In genomic region chr1:109248444-109248796, GRCh38 we compare ENCODE assay signal across 19 cellular contexts. TPM values are rescaled to one million over a fixed set of nuclear protein-coding genes. Genes with fewer than 3 reads are reported as not detected.
DNase-seq lines count a peak whose midpoint lies in the region; ATAC-seq, FAIRE-seq and TF ChIP-seq lines count a peak whose summit lies in the region.
"Had no signal": no experiment of that assay in that cellular context is flagged by ENCODE, and none has a peak within 500 bp of the region (broad histone marks: within the 10 kb centered on the region; RNA-seq: fewer than 3 reads in every experiment).

No MANE protein-coding gene starts in this region.

- no peak for TF ChIP-seq EP300 in H1 (IDR thresholded peaks at IDR 0.05; ENCODE audit: borderline replicate concordance in 1 of 2, low read depth in 2 of 2, low read length in 2 of 2)

- H3K9me3 ChIP-seq in HCT116 (ENCODE audit: control insufficient read depth in 1 of 2, insufficient read depth in 1 of 2, low read depth in 1 of 2, low read length in 2 of 2) (no peaks in the 10 kb centered on the region), H1 (ENCODE audit: insufficient read depth in 2 of 2, low read depth in 1 of 2, low read length in 1 of 2) (no peaks in the 10 kb centered on the region; a peak in 2 of 4 replicates), trophoblast cell (ENCODE audit: insufficient read depth, low read depth, low read length) (peaks cover 9% of the 10 kb centered on the region)
- H3K9me3 ChIP-seq: SJSA1 had no signal

- H4K91ac ChIP-seq in H1 (replicated peaks; ENCODE audit: insufficient read length, low read length) (peak overlapping the region; percentile 61), trophoblast cell (ENCODE audit: low read depth, low read length) (peak overlapping the region; percentile 41)

- no peak overlapping the region for H4K5ac ChIP-seq in H1 (ENCODE audit: insufficient read length, low read depth, low read length)

- no peak overlapping the region for H3K4me3 ChIP-seq in HCT116 (replicated peaks in 1 of 2; ENCODE audit: low read depth in 1 of 2, low read length in 2 of 2)
- no peak overlapping the region for H3K4me3 ChIP-seq in H1 (ENCODE audit: extremely low read depth in 1 of 4, insufficient read depth in 2 of 4, low read depth in 3 of 4, low read length in 4 of 4)
- H3K4me3 ChIP-seq in trophoblast cell (ENCODE audit: low read depth, low read length), result no peak overlapping the region

- H4K20me1 ChIP-seq in HCT116 (ENCODE audit: insufficient read depth) (no peaks in the 10 kb centered on the region), H1 (replicated peaks in 1 of 2; ENCODE audit: control insufficient read depth in 1 of 2, insufficient read depth in 2 of 2, low read length in 2 of 2) (peaks cover 3 to 7% of the 10 kb centered on the region in 2 experiments)

- H3K18ac ChIP-seq in H1 (ENCODE audit: extremely low read depth, low read length) (no peak overlapping the region; the same call in 1 of the 2 replicates), trophoblast cell (ENCODE audit: low read length) (no peak overlapping the region)

- TF ChIP-seq CTCF in HCT116 (IDR thresholded peaks at IDR 0.05 in 2 of 3, conservative IDR thresholded peaks at IDR 0.05 in 1 of 3; ENCODE audit: borderline replicate concordance in 1 of 3, insufficient read depth in 1 of 3, low read depth in 2 of 3, low read length in 2 of 3), result no peak
- no peak; a peak in 1 of 4 replicates for TF ChIP-seq CTCF in H1 (IDR thresholded peaks at IDR 0.05; ENCODE audit: control extremely low read depth in 1 of 3, insufficient read depth in 1 of 3, low read depth in 1 of 3, low read length in 3 of 3)

- H3K36me3 Mint-ChIP-seq in activated T-cell treated with anti-CD3 and anti-CD28 coated beads, Interleukin-2, amount 50 U/mL, for 4 hours (ENCODE audit: insufficient read depth), result no peaks in the 10 kb centered on the region

- peaks cover 5% of the 10 kb centered on the region for H3K27me3 Mint-ChIP-seq in activated T-cell treated with anti-CD3 and anti-CD28 coated beads, Interleukin-2, amount 50 U/mL, for 4 hours (ENCODE audit: low read depth)

- no TSS peak for BruUV-seq in HCT116 (replicated peaks; lab: Mats Ljungman, UMichigan)

- peaks cover 6% of the 10 kb centered on the region for H3K4me1 Mint-ChIP-seq in activated T-cell treated with anti-CD3 and anti-CD28 coated beads, Interleukin-2, amount 50 U/mL, for 4 hours (ENCODE audit: low read depth)

- DNase-seq in activated effector memory CD4-positive, alpha-beta T cell treated with anti-CD3 and anti-CD28 coated beads, Interleukin-2, amount 50 U/mL, for 16 hours, result peak; percentile 56
- DNase-seq in activated effector memory CD4-positive, alpha-beta T cell treated with Interleukin-2 at 50 U/mL for 16 hours, result no peak
- no peak for DNase-seq in HCT116 (ENCODE audit: low read depth, low spot score)
- DNase-seq in H1 (ENCODE audit: low read depth in 1 of 2, low spot score in 2 of 2), result no peak
- no peak for DNase-seq in trophoblast cell
- DNase-seq in activated T-cell treated with anti-CD3 and anti-CD28 coated beads, Interleukin-2, amount 50 U/mL, for 4 hours, result no peak
- no peak for DNase-seq in NCI-H345 treated with DMSO at 0.1 percent for 48 hours (lab: John Stamatoyannopoulos, UW; ENCODE audit: unreplicated experiment)
- DNase-seq: COR-L47, DMS153, GOT3, NCI-H1436, NCI-H2227 treated with DMSO at 0.1 percent for 48 hours, NCI-H526 treated with DMSO at 0.1 percent for 48 hours, OCI-M1, RPMI8226 had no signal

- 0 out of 2 replicates have a peak, but pooled peaks cover 4% of the 10 kb centered on the region for H3K79me1 ChIP-seq in H1 (ENCODE audit: low read depth, low read length)
- peaks cover 9% of the 10 kb centered on the region for H3K79me1 ChIP-seq in trophoblast cell (ENCODE audit: low read length)

- H3K4ac ChIP-seq in H1 (replicated peaks; ENCODE audit: insufficient read length, low read depth, low read length) (no peak overlapping the region), trophoblast cell (ENCODE audit: low read depth, low read length) (no peak overlapping the region)

- ATAC-seq in HCT116 (no peak), GM18502 (IDR thresholded peaks at IDR 0.05; ENCODE audit: poor library complexity, unreplicated experiment) (no peak)
- no peak for ATAC-seq in activated T-cell treated with anti-CD3 and anti-CD28 coated beads, Interleukin-2, amount 50 U/mL, for 4 hours

- no peak overlapping the region for H3K4me3 Mint-ChIP-seq in activated T-cell treated with anti-CD3 and anti-CD28 coated beads, Interleukin-2, amount 50 U/mL, for 4 hours

- H3K56ac ChIP-seq in H1 (replicated peaks; ENCODE audit: insufficient read length, low read depth, low read length), result no peak overlapping the region

- H2AK5ac ChIP-seq in H1 (ENCODE audit: low read depth, low read length) (no peak overlapping the region), trophoblast cell (ENCODE audit: low read length) (peak overlapping the region; percentile 30)

- POLR2A ChIA-PET in HCT116 (lab: Charles Lee) (interaction anchor here (1.1 kb wide), 1 partner anchor 8 kb away, joined by 3 read pairs; no protein-coding TSS in a partner anchor), H1 (lab: Charles Lee; ENCODE audit: partially characterized antibody) (interaction anchor here (0.8 to 12.2 kb wide), 6 partner anchors 11 to 51 kb away, joined by 3 to 252 read pairs (median 4); partner anchors contain the start of gene SARS1)

- peak overlapping the region; percentile 53; the same call in 1 of the 2 replicates for H2BK12ac ChIP-seq in H1 (ENCODE audit: low read depth, low read length)
- peak overlapping the region; percentile 15 for H2BK12ac ChIP-seq in trophoblast cell (ENCODE audit: low read length)

- H2BK15ac ChIP-seq in H1 (ENCODE audit: low read length), result peak overlapping the region; percentile 81; the same call in 1 of the 2 replicates

- no peak overlapping the region for H2BK20ac ChIP-seq in H1 (ENCODE audit: low read length)

- RAD21 ChIA-PET in HCT116 (lab: Charles Lee; ENCODE audit: low non-redundant PET in 1 of 2, low total read pairs in 2 of 2, uncharacterized antibody in 2 of 2, unreplicated experiment in 2 of 2), result no interaction called here

- no peaks in the 10 kb centered on the region for H3K79me2 ChIP-seq in HCT116 (ENCODE audit: insufficient read depth, low read length)
- peaks cover 0 to 15% of the 10 kb centered on the region in 2 experiments; a peak in 1 of 4 replicates for H3K79me2 ChIP-seq in H1 (ENCODE audit: control insufficient read depth in 1 of 2, insufficient read depth in 2 of 2, low read length in 2 of 2)
- H3K79me2 ChIP-seq in trophoblast cell (ENCODE audit: control insufficient read depth, insufficient read depth, low read length, poor library complexity), result peaks cover 3% of the 10 kb centered on the region

- H3K27ac ChIP-seq in HCT116 (ENCODE audit: low read depth, low read length) (no peak overlapping the region), H1 (ENCODE audit: low read depth, low read length) (no peak overlapping the region), trophoblast cell (ENCODE audit: low read depth, low read length) (no peak overlapping the region)
- H3K27ac ChIP-seq: 22Rv1, SJSA1 had no signal

- TF ChIP-seq POLR2A in HCT116 (IDR thresholded peaks at IDR 0.05; ENCODE audit: borderline replicate concordance, extremely low read depth, insufficient read depth, insufficient read length) (no peak), H1 (IDR thresholded peaks at IDR 0.05; ENCODE audit: control extremely low read depth in 1 of 2, low read depth in 2 of 2, low read length in 2 of 2) (no peak)

- peaks cover 3% of the 10 kb centered on the region; the same call in 1 of the 2 replicates for H3K23me2 ChIP-seq in H1 (ENCODE audit: low read depth, low read length)

- no peak for FAIRE-seq in H1 (lab: Jason Lieb, UNC)

- H4K12ac ChIP-seq in trophoblast cell (ENCODE audit: low read depth, low read length), result no peak overlapping the region

- no peaks in the 10 kb centered on the region for H3K9me3 Mint-ChIP-seq in activated T-cell treated with anti-CD3 and anti-CD28 coated beads, Interleukin-2, amount 50 U/mL, for 4 hours
- H3K9me3 Mint-ChIP-seq: IgD-negative memory B cell had no signal

- peak overlapping the region; percentile 59 for H2AFZ ChIP-seq in HCT116 (ENCODE audit: low read depth, low read length, poor library complexity, severe bottlenecking)
- H2AFZ ChIP-seq in H1 (ENCODE audit: low read length), result peak overlapping the region; percentile 92; the same call in 1 of the 2 replicates
- peak overlapping the region; percentile 30 for H2AFZ ChIP-seq in trophoblast cell (ENCODE audit: insufficient read depth, low read length, poor library complexity)

- H3K23ac ChIP-seq in H1 (ENCODE audit: insufficient read length) (no peak overlapping the region), trophoblast cell (ENCODE audit: low read length) (no peak overlapping the region)

- intact Hi-C loops in HCT116 (cut with micrococcal nuclease), result no loop called here

- TF ChIP-seq RAD21 in HCT116 (IDR thresholded peaks at IDR 0.05; ENCODE audit: low read depth) (no peak), H1 (IDR thresholded peaks at IDR 0.05 in 1 of 2, conservative IDR thresholded peaks at IDR 0.05 in 1 of 2; ENCODE audit: low read depth in 2 of 2, low read length in 2 of 2) (no peak)

- H3K4me1 ChIP-seq in HCT116 (ENCODE audit: control insufficient read depth in 1 of 2, insufficient read depth in 2 of 2, low read length in 2 of 2) (peaks cover 5 to 14% of the 10 kb centered on the region in 2 experiments; a peak in 3 of 4 replicates), H1 (replicated peaks in 1 of 4; ENCODE audit: control insufficient read depth in 3 of 4, insufficient read depth in 4 of 4, low read length in 3 of 4) (peaks cover 0 to 17% (median 14%) of the 10 kb centered on the region in 4 experiments; a peak in 6 of 7 replicates), trophoblast cell (ENCODE audit: control insufficient read depth in 1 of 2, insufficient read depth in 2 of 2, low read length in 2 of 2) (peaks cover 19 to 23% of the 10 kb centered on the region in 2 experiments)

- H2BK120ac ChIP-seq in H1 (replicated peaks; ENCODE audit: low read depth, low read length) (peak overlapping the region; percentile 76), trophoblast cell (ENCODE audit: insufficient read depth, low read length, poor library complexity) (no peak overlapping the region)

- WGBS in H1 (ENCODE audit: extremely low coverage in 1 of 2, insufficient coverage in 1 of 2, insufficient read length in 1 of 2, insufficient replicate concordance in 2 of 2, low coverage in 1 of 2, low lambda C conversion rate in 2 of 2, missing lambda C conversion rate in 1 of 2), 2 experiments, result 80% methylated on average over 7 of the region's 7 CpGs; no CpG with 5 or more reads in 1 of the 2 experiments
- no CpG with 5 or more reads among the region's 7 CpGs for WGBS in trophoblast cell (ENCODE audit: extremely low coverage, insufficient coverage, insufficient read length)

- H2BK5ac ChIP-seq in H1 (ENCODE audit: low read depth, low read length), result peak overlapping the region; percentile 73; the same call in 1 of the 2 replicates
- no peak overlapping the region for H2BK5ac ChIP-seq in trophoblast cell (ENCODE audit: low read depth, low read length, poor library complexity)

- H4K8ac ChIP-seq in H1 (ENCODE audit: extremely low read depth, insufficient read depth, low read length) (no peak overlapping the region; the same call in 1 of the 2 replicates), trophoblast cell (ENCODE audit: low read depth, low read length) (no peak overlapping the region)

- H3K9ac ChIP-seq in HCT116 (ENCODE audit: low read length), result no peak overlapping the region
- no peak overlapping the region for H3K9ac ChIP-seq in H1 (replicated peaks in 1 of 4; ENCODE audit: extremely low read depth in 1 of 4, low read depth in 3 of 4, low read length in 3 of 4)
- no peak overlapping the region for H3K9ac ChIP-seq in trophoblast cell (ENCODE audit: low read length)

- H3K14ac ChIP-seq in H1 (ENCODE audit: insufficient read length) (no peak overlapping the region), trophoblast cell (ENCODE audit: low read length) (peak overlapping the region; percentile 4)

- H3K27me3 ChIP-seq in HCT116 (ENCODE audit: insufficient read depth, low read length) (no peaks in the 10 kb centered on the region), H1 (replicated peaks in 1 of 4; ENCODE audit: control insufficient read depth in 3 of 4, extremely low read depth in 1 of 4, insufficient read depth in 3 of 4, low read length in 3 of 4) (peaks cover 0 to 22% (median 16%) of the 10 kb centered on the region in 4 experiments; a peak in 5 of 7 replicates), trophoblast cell (ENCODE audit: insufficient read depth, low read length) (no peaks in the 10 kb centered on the region)

- CTCF ChIA-PET in HCT116 (lab: Charles Lee), result interaction anchor here (1.0 kb wide), 1 partner anchor 9 kb away, joined by 3 read pairs; no protein-coding TSS in a partner anchor
- CTCF ChIA-PET in H1 (lab: Charles Lee; ENCODE audit: partially characterized antibody), result interaction anchor here (1.0 to 28.7 kb wide), 5 partner anchors 9 to 46 kb away, joined by 3 to 651 read pairs (median 21); partner anchors contain the start of gene SARS1

- H3K36me3 ChIP-seq in HCT116 (ENCODE audit: control insufficient read depth in 1 of 2, insufficient read depth in 2 of 2, low read length in 2 of 2) (no peaks in the 10 kb centered on the region), H1 (ENCODE audit: control insufficient read depth in 2 of 4, insufficient read depth in 4 of 4, low read length in 3 of 4) (peaks cover 0 to 8% (median 0%) of the 10 kb centered on the region in 4 experiments; a peak in 3 of 8 replicates), trophoblast cell (ENCODE audit: control insufficient read depth in 1 of 2, insufficient read depth in 2 of 2, low read length in 2 of 2) (peaks cover 12 to 20% of the 10 kb centered on the region in 2 experiments)

- no peak overlapping the region for H3K4me2 ChIP-seq in HCT116 (ENCODE audit: low read length)
- 0 out of 4 replicates have a peak overlapping the region, but pooled peaks of 1 of the 2 experiments have one; percentile 54 for H3K4me2 ChIP-seq in H1 (ENCODE audit: insufficient read depth in 1 of 2, low read depth in 2 of 2, low read length in 2 of 2)
- no peak overlapping the region for H3K4me2 ChIP-seq in trophoblast cell (ENCODE audit: low read length)

- no peaks in the 10 kb centered on the region for H3K9me2 ChIP-seq in HCT116 (ENCODE audit: insufficient read depth)

RNA-seq across cellular contexts. Expression of gene CELSR2, which starts 0.9 kb away (rescaled TPM):
- total RNA-seq in HCT116 (2021; ENCODE audit: unreplicated experiment), result 17.1 TPM
- polyA plus RNA-seq in HCT116 (2012), result 12.6 and 14.1 TPM in 2 replicates
- total RNA-seq in H1 (2021; fragmentation: NEBNext Ultra II Directional; extraction: Animal tissue kit (Norgen Biotek cat#: 25700)), result 27.7 and 28.0 TPM in 2 replicates
- polyA plus RNA-seq in H1 (2011; rRNA removed), result 12.0 and 25.9 TPM in 2 replicates
- 12.4 TPM for polyA plus RNA-seq in H1 (2011; cell fraction: cytosol; rRNA removed)
- 59.6 TPM for polyA plus RNA-seq in H1 (2011; cell fraction: nucleus; rRNA removed)
- polyA plus RNA-seq in H1 (2012, experiment 1 of 2), result 15.3 to 24.5 TPM (median 21.9 TPM) in 4 replicates
- 16.0 TPM for polyA plus RNA-seq in H1 (2012, experiment 2 of 2)
- polyA plus RNA-seq in H1 (2013, experiment 1 of 2), result 19.9 TPM
- polyA plus RNA-seq in H1 (2013, experiment 2 of 2), result 16.0 TPM
- polyA minus RNA-seq in H1 (2011; rRNA and poly(A)+ RNA removed), result 37.3 and 50.6 TPM in 2 replicates
- polyA minus RNA-seq in H1 (2011; cell fraction: cytosol; rRNA and poly(A)+ RNA removed), result 28.1 TPM
- 39.4 TPM for polyA minus RNA-seq in H1 (2011; cell fraction: nucleus; rRNA and poly(A)+ RNA removed)
- polyA plus RNA-seq in trophoblast cell (2013), result 18.9 and 19.5 TPM in 2 replicates
- 1 to 10 TPM; 1.4 to 2.2 (median 1.5) TPM for total RNA-seq in activated T-cell treated with anti-CD3 and anti-CD28 coated beads, Interleukin-2, amount 50 U/mL, for 4 hours

RNA-seq across cellular contexts. Expression of gene PSRC1, which starts 34.5 kb away (rescaled TPM):
- total RNA-seq in HCT116 (2021; ENCODE audit: unreplicated experiment), result 44.8 TPM
- 33.0 and 47.9 TPM in 2 replicates for polyA plus RNA-seq in HCT116 (2012)
- total RNA-seq in H1 (2021; fragmentation: NEBNext Ultra II Directional; extraction: Animal tissue kit (Norgen Biotek cat#: 25700)), result 67.3 and 69.6 TPM in 2 replicates
- polyA plus RNA-seq in H1 (2011; rRNA removed), result 56.1 and 83.3 TPM in 2 replicates
- polyA plus RNA-seq in H1 (2011; cell fraction: cytosol; rRNA removed), result 61.4 TPM
- 94.4 TPM for polyA plus RNA-seq in H1 (2011; cell fraction: nucleus; rRNA removed)
- polyA plus RNA-seq in H1 (2012, experiment 1 of 2), result 49.1 to 60.0 TPM (median 56.5 TPM) in 4 replicates
- polyA plus RNA-seq in H1 (2012, experiment 2 of 2), result 58.9 TPM
- 54.5 TPM for polyA plus RNA-seq in H1 (2013, experiment 1 of 2)
- 53.3 TPM for polyA plus RNA-seq in H1 (2013, experiment 2 of 2)
- polyA minus RNA-seq in H1 (2011; rRNA and poly(A)+ RNA removed), result 16.6 and 25.5 TPM in 2 replicates
- 24.0 TPM for polyA minus RNA-seq in H1 (2011; cell fraction: cytosol; rRNA and poly(A)+ RNA removed)
- 21.1 TPM for polyA minus RNA-seq in H1 (2011; cell fraction: nucleus; rRNA and poly(A)+ RNA removed)
- 91.9 and 95.6 TPM in 2 replicates for polyA plus RNA-seq in trophoblast cell (2013)
- total RNA-seq in activated T-cell treated with anti-CD3 and anti-CD28 coated beads, Interleukin-2, amount 50 U/mL, for 4 hours, result under 1 TPM; 0.24 to 0.51 (median 0.37) TPM
- polyA plus RNA-seq: IgD-negative memory B cell had no signal

RNA-seq across cellular contexts. Expression of gene SARS1, which starts 34.7 kb away (rescaled TPM):
- 206 TPM for total RNA-seq in HCT116 (2021; ENCODE audit: unreplicated experiment)
- 270 and 310 TPM in 2 replicates for polyA plus RNA-seq in HCT116 (2012)
- total RNA-seq in H1 (2021; fragmentation: NEBNext Ultra II Directional; extraction: Animal tissue kit (Norgen Biotek cat#: 25700)), result 136 and 146 TPM in 2 replicates
- polyA plus RNA-seq in H1 (2011; rRNA removed), result 83.1 and 97.1 TPM in 2 replicates
- polyA plus RNA-seq in H1 (2011; cell fraction: cytosol; rRNA removed), result 145 TPM
- 134 TPM for polyA plus RNA-seq in H1 (2011; cell fraction: nucleus; rRNA removed)
- 150 to 162 TPM (median 155 TPM) in 4 replicates for polyA plus RNA-seq in H1 (2012, experiment 1 of 2)
- 71.7 TPM for polyA plus RNA-seq in H1 (2012, experiment 2 of 2)
- polyA plus RNA-seq in H1 (2013, experiment 1 of 2), result 89.1 TPM
- polyA plus RNA-seq in H1 (2013, experiment 2 of 2), result 87.4 TPM
- polyA minus RNA-seq in H1 (2011; rRNA and poly(A)+ RNA removed), result 87.1 and 97.9 TPM in 2 replicates
- polyA minus RNA-seq in H1 (2011; cell fraction: cytosol; rRNA and poly(A)+ RNA removed), result 50.2 TPM
- polyA minus RNA-seq in H1 (2011; cell fraction: nucleus; rRNA and poly(A)+ RNA removed), result 67.5 TPM
- polyA plus RNA-seq in trophoblast cell (2013), result 192 and 196 TPM in 2 replicates
- 100 to 1,000 TPM; 166 to 207 (median 201) TPM for total RNA-seq in activated T-cell treated with anti-CD3 and anti-CD28 coated beads, Interleukin-2, amount 50 U/mL, for 4 hours

RNA-seq across cellular contexts. Expression of gene MYBPHL, which starts 58.4 kb away (rescaled TPM):
- 1.0 TPM for total RNA-seq in HCT116 (2021; ENCODE audit: unreplicated experiment)
- not detected in 2 replicates for polyA plus RNA-seq in HCT116 (2012)
- total RNA-seq in H1 (2021; fragmentation: NEBNext Ultra II Directional; extraction: Animal tissue kit (Norgen Biotek cat#: 25700)), result 0.30 TPM in 1 of 2 replicates, not detected in the other
- 0.24 and 0.58 TPM in 2 replicates for polyA plus RNA-seq in H1 (2011; rRNA removed)
- polyA plus RNA-seq in H1 (2011; cell fraction: cytosol; rRNA removed), result 0.17 TPM
- polyA plus RNA-seq in H1 (2011; cell fraction: nucleus; rRNA removed), result 0.66 TPM
- polyA plus RNA-seq in H1 (2012, experiment 1 of 2), result 0.20 to 0.83 TPM (median 0.55 TPM) in 3 of 4 replicates, not detected in the other
- not detected for polyA plus RNA-seq in H1 (2012, experiment 2 of 2)
- polyA plus RNA-seq in H1 (2013, experiment 1 of 2), result 0.24 TPM
- 0.09 TPM for polyA plus RNA-seq in H1 (2013, experiment 2 of 2)
- polyA minus RNA-seq in H1 (2011; rRNA and poly(A)+ RNA removed), result 0.37 TPM in 1 of 2 replicates, not detected in the other
- polyA minus RNA-seq in H1 (2011; cell fraction: cytosol; rRNA and poly(A)+ RNA removed), result 0.81 TPM
- not detected for polyA minus RNA-seq in H1 (2011; cell fraction: nucleus; rRNA and poly(A)+ RNA removed)
- 0.97 and 1.1 TPM in 2 replicates for polyA plus RNA-seq in trophoblast cell (2013)
- total RNA-seq in activated T-cell treated with anti-CD3 and anti-CD28 coated beads, Interleukin-2, amount 50 U/mL, for 4 hours, result not detected
- total RNA-seq: SJSA1 had no signal
- polyA plus RNA-seq: IgD-negative memory B cell had no signal

Comparison
In these comparisons a context has a peak if more than half of its experiments do, and no peak if none do; other contexts are left out.
1. H2AFZ ChIP-seq: peak in every context shown above with its lines; median percentile 92 in H1; 59 in HCT116; 30 in trophoblast cell.
2. RNA of gene PSRC1, which starts 34.5 kb away (total RNA-seq): 67.3 to 69.6 TPM in H1 and 44.8 TPM in HCT116 (single experiment); 0.24 to 0.51 TPM in activated T-cell treated with anti-CD3 and anti-CD28 coated beads, Interleukin-2, amount 50 U/mL, for 4 hours; every median in the first group is over 10 times any median in the second.